ENCODE assay signal across 8 cellular contexts in genomic region chr9:20620658-20621552, GRCh38. TPM values are rescaled to one million over a fixed set of nuclear protein-coding genes. Genes with fewer than 3 reads are reported as not detected.
DNase-seq lines count a peak whose midpoint lies in the region; ATAC-seq and TF ChIP-seq lines count a peak whose summit lies in the region.

No MANE protein-coding gene starts in this region.

- TF ChIP-seq CTCF in dorsolateral prefrontal cortex (IDR thresholded peaks at IDR 0.05 in 54 of 56, conservative IDR thresholded peaks at IDR 0.05 in 2 of 56; ENCODE audit: low read depth in 1 of 56, partially characterized antibody in 56 of 56), result no peak
- TF ChIP-seq CTCF in lower lobe of right lung (IDR thresholded peaks at IDR 0.05), result no peak

- H3K9me3 ChIP-seq in HUES6 (ENCODE audit: control insufficient read depth, insufficient read depth, low read depth, low read length) (no peaks in the 10 kb centered on the region), lower lobe of right lung (no peaks in the 10 kb centered on the region)

- H3K36me3 ChIP-seq in HUES6 (ENCODE audit: control insufficient read depth, insufficient read depth, low read length), result no peaks in the 10 kb centered on the region
- no peaks in the 10 kb centered on the region for H3K36me3 ChIP-seq in lower lobe of right lung

- intact Hi-C loops in dorsolateral prefrontal cortex (cut with DNase I) (loop anchor here (5.0 kb wide), 4 partner anchors 69 to 694 kb away; no protein-coding TSS in a partner anchor), lower lobe of right lung (cut with DNase I) (no loop called here)

- H3K9ac ChIP-seq in HUES6 (ENCODE audit: low read length), result peak overlapping the region; percentile 90

- H3K27me3 ChIP-seq in HUES6 (ENCODE audit: control insufficient read depth, insufficient read depth, low read length) (peaks cover 63% of the 10 kb centered on the region), dorsolateral prefrontal cortex (no peaks in the 10 kb centered on the region), lower lobe of right lung (ENCODE audit: low read depth) (no peaks in the 10 kb centered on the region)

- peak; percentile 29 for DNase-seq in AG20443 (ENCODE audit: low spot score)
- peak; percentile 32 to 46 for DNase-seq in activated CD4-positive, alpha-beta T cell treated with anti-CD3 and anti-CD28 coated beads, Interleukin-2, amount 50 U/mL, for 24 hours (ENCODE audit: low read depth in 1 of 2, low spot score in 1 of 2)
- peak; percentile 15 to 52 (median 39) for DNase-seq in dorsolateral prefrontal cortex
- DNase-seq in lower lobe of right lung, result peak; percentile 59
- DNase-seq in stimulated activated CD4-positive, alpha-beta T cell treated with anti-CD3 and anti-CD28 coated beads, TNF-alpha, amount 100 ng/mL, for 4 hours (ENCODE audit: low read depth in 3 of 3), result peak; percentile 44 to 50 (median 45)
- DNase-seq in AG08395 (ENCODE audit: low spot score), result no peak

- H3K4me1 ChIP-seq in HUES6 (ENCODE audit: control insufficient read depth, insufficient read depth, low read length) (peaks cover 12% of the 10 kb centered on the region), lower lobe of right lung (peaks cover 45% of the 10 kb centered on the region)

- H3K27ac ChIP-seq in HUES6 (ENCODE audit: low read depth, low read length) (no peak overlapping the region), dorsolateral prefrontal cortex (peak overlapping the region in 56 of 59 donors; percentile 29 to 99 (median 97)), lower lobe of right lung (peak overlapping the region; percentile 81)

- ATAC-seq in lower lobe of right lung, result peak; percentile 11 to 13
- no peak for ATAC-seq in HG03469 (IDR thresholded peaks at IDR 0.05; ENCODE audit: unreplicated experiment)

- peak overlapping the region; percentile 89 for H3K4me3 ChIP-seq in HUES6 (ENCODE audit: low read depth, low read length)
- H3K4me3 ChIP-seq in dorsolateral prefrontal cortex, result peak overlapping the region; percentile 61 to 97 (median 90)
- peak overlapping the region; percentile 86 for H3K4me3 ChIP-seq in lower lobe of right lung

RNA-seq across cellular contexts. Expression of gene MLLT3, which starts 1.4 kb away (rescaled TPM):
- total RNA-seq in dorsolateral prefrontal cortex (10 to 100 TPM; 18.6 to 58.3 (median 34.2) TPM), lower lobe of right lung (18.0 TPM)
